ENCODE assay signal across 21 cellular contexts in the genomic region with DNA sequence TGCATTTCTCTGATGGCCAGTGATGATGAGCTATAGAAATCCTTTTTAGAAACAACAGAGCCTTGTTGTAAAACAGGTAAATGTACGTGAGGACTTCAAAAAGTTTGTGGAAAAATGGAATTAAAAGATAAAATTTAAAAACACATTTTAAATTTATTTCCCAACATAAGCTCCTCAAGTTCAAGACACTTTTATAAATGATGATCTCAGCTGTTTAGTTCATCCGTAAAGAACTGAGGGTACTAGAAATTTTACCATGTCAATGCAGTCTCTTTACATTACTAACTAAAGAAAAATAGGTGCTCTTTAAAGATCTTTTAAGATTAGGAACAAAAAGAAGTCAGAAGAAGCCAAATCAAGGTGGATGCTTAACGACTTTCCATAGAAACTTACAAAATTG. TPM values are rescaled to one million over a fixed set of nuclear protein-coding genes. Genes with fewer than 3 reads are reported as not detected.
A peak's percentile ranks its signal among the peaks of the same experiment; 100 is the strongest.
DNase-seq lines count a peak whose midpoint lies in the region; ATAC-seq, FAIRE-seq and TF ChIP-seq lines count a peak whose summit lies in the region.
"Had no signal": no experiment of that assay in that cellular context is flagged by ENCODE, and none has a peak within 500 bp of the region (broad histone marks: within the 10 kb centered on the region; RNA-seq: fewer than 3 reads in every experiment).

No MANE protein-coding gene starts in this region.

- no peaks in the 10 kb centered on the region for H3K4me1 ChIP-seq in A549

- ATAC-seq in A549 = no peak
- no peak for ATAC-seq in WTC11
- no peak for ATAC-seq in GM18519 (IDR thresholded peaks at IDR 0.05; ENCODE audit: low FRiP score, unreplicated experiment)
- ATAC-seq: CD8-positive, alpha-beta T cell had no signal

- H3K4me1 Mint-ChIP-seq in WTC11 (peaks cover 3% of the 10 kb centered on the region), endothelial cell (ENCODE audit: unreplicated experiment) (peaks cover 2% of the 10 kb centered on the region)

- H3K27me3 Mint-ChIP-seq in WTC11 (ENCODE audit: low read depth) (no peaks in the 10 kb centered on the region), endothelial cell (ENCODE audit: unreplicated experiment) (peaks cover 4% of the 10 kb centered on the region)
- H3K27me3 Mint-ChIP-seq: B cell; CD4-positive, alpha-beta T cell had no signal

- peak overlapping the region; percentile 22; the same call in 1 of the 2 replicates for H3K27ac Mint-ChIP-seq in WTC11
- H3K27ac Mint-ChIP-seq in endothelial cell (ENCODE audit: unreplicated experiment) = no peak overlapping the region
- H3K27ac Mint-ChIP-seq: B cell; CD4-positive, alpha-beta T cell; CD8-positive, alpha-beta T cell had no signal

- CTCF ChIA-PET in A549 (lab: Yijun Ruan, JAX) (interaction anchor here (0.9 to 1.3 kb wide), 2 partner anchors 11 to 18 kb away, joined by 3 to 5 read pairs; no protein-coding TSS in a partner anchor), WTC11 (lab: Charles Lee) (no interaction called here)

- TF ChIP-seq POLR2A in A549 (IDR thresholded peaks at IDR 0.05; ENCODE audit: low read length) = no peak

- TF ChIP-seq EP300 in A549 (IDR thresholded peaks at IDR 0.05) = no peak

- H3K4me3 ChIP-seq in A549 = no peak overlapping the region
- H3K4me3 ChIP-seq: BLaER1 treated with 17β-estradiol and CSF1 and Interleukin-3, amounts not matched to agents 10 nM and 100 nM had no signal

- H3K27ac ChIP-seq in A549 = no peak overlapping the region
- H3K27ac ChIP-seq: BLaER1 treated with 17β-estradiol and CSF1 and Interleukin-3, amounts not matched to agents 10 nM and 100 nM; C4-2B had no signal

- H3K9me3 ChIP-seq in A549 = no peaks in the 10 kb centered on the region

- H3K9me3 Mint-ChIP-seq in WTC11 = no peaks in the 10 kb centered on the region
- H3K9me3 Mint-ChIP-seq in endothelial cell (ENCODE audit: unreplicated experiment) = no peaks in the 10 kb centered on the region
- H3K9me3 Mint-ChIP-seq: CD4-positive, alpha-beta T cell; CD8-positive, alpha-beta T cell had no signal

- DNase-seq in A549 (ENCODE audit: low read depth in 1 of 2, low spot score in 1 of 2) (no peak), WTC11 (ENCODE audit: low spot score) (no peak), endothelial cell (ENCODE audit: low spot score) (no peak), ureter (ENCODE audit: low spot score) (no peak), NCI-H69 (lab: John Stamatoyannopoulos, UW) (no peak)
- DNase-seq: 8988T; AML-193; Caco-2; Calu3; CD4-positive, alpha-beta T cell; CD8-positive, alpha-beta T cell; DMS79 treated with DMSO at 0.1 percent for 48 hours; GDM1 had no signal

- POLR2A ChIA-PET in A549 (lab: Yijun Ruan, JAX) (no interaction called here), WTC11 (lab: Charles Lee) (no interaction called here)

- 92% methylated on average over 3 of the region's 3 CpGs for WGBS in A549 (ENCODE audit: missing lambda C conversion rate)

- no peak for FAIRE-seq in A549 (lab: Jason Lieb, UNC)
- FAIRE-seq in G401.6 (lab: Jason Lieb, UNC) = peak; percentile 3
- FAIRE-seq: A204.1, D721Med, GM12891 had no signal

- H3K36me3 Mint-ChIP-seq in WTC11 = peaks cover 77% of the 10 kb centered on the region
- peaks cover 18% of the 10 kb centered on the region for H3K36me3 Mint-ChIP-seq in endothelial cell (ENCODE audit: low read depth, unreplicated experiment)

- no peak for TF ChIP-seq CTCF in A549 (IDR thresholded peaks at IDR 0.05)
- TF ChIP-seq CTCF in WTC11 (IDR thresholded peaks at IDR 0.05) = no peak
- TF ChIP-seq CTCF in endothelial cell (IDR thresholded peaks at IDR 0.05; ENCODE audit: unreplicated experiment) = no peak

- no peak for TF ChIP-seq RAD21 in A549 (conservative IDR thresholded peaks at IDR 0.05 in 1 of 2, IDR thresholded peaks at IDR 0.05 in 1 of 2)

- H3K4me3 Mint-ChIP-seq in WTC11 (no peak overlapping the region), endothelial cell (ENCODE audit: unreplicated experiment) (peak overlapping the region; percentile 16)
- H3K4me3 Mint-ChIP-seq: B cell; CD4-positive, alpha-beta T cell; CD8-positive, alpha-beta T cell had no signal

- no peak overlapping the region for H3K4me2 ChIP-seq in A549
- H3K4me2 ChIP-seq: BLaER1 treated with 17β-estradiol and CSF1 and Interleukin-3, amounts not matched to agents 10 nM and 100 nM had no signal

TF ChIP-seq in A549, 52 proteins besides CTCF, POLR2A, EP300 and RAD21:
- TF ChIP-seq NFE2L2 (conservative IDR thresholded peaks at IDR 0.05; ENCODE audit: low read length) = no peak
- peak; percentile 61 for TF ChIP-seq MAFK (IDR thresholded peaks at IDR 0.05; ENCODE audit: partially characterized antibody)
TF ChIP-seq in A549: peak in this region for 1.

TF ChIP-seq in WTC11, 78 proteins besides CTCF, POLR2A, EP300 and RAD21 (continues in another document):
- TF ChIP-seq, protein P1, sequence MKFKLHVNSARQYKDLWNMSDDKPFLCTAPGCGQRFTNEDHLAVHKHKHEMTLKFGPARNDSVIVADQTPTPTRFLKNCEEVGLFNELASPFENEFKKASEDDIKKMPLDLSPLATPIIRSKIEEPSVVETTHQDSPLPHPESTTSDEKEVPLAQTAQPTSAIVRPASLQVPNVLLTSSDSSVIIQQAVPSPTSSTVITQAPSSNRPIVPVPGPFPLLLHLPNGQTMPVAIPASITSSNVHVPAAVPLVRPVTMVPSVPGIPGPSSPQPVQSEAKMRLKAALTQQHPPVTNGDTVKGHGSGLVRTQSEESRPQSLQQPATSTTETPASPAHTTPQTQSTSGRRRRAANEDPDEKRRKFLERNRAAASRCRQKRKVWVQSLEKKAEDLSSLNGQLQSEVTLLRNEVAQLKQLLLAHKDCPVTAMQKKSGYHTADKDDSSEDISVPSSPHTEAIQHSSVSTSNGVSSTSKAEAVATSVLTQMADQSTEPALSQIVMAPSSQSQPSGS (CRISPR knock-in tag; IDR thresholded peaks at IDR 0.05; ENCODE audit: borderline replicate concordance, low read depth) = no peak
- TF ChIP-seq, protein P2, sequence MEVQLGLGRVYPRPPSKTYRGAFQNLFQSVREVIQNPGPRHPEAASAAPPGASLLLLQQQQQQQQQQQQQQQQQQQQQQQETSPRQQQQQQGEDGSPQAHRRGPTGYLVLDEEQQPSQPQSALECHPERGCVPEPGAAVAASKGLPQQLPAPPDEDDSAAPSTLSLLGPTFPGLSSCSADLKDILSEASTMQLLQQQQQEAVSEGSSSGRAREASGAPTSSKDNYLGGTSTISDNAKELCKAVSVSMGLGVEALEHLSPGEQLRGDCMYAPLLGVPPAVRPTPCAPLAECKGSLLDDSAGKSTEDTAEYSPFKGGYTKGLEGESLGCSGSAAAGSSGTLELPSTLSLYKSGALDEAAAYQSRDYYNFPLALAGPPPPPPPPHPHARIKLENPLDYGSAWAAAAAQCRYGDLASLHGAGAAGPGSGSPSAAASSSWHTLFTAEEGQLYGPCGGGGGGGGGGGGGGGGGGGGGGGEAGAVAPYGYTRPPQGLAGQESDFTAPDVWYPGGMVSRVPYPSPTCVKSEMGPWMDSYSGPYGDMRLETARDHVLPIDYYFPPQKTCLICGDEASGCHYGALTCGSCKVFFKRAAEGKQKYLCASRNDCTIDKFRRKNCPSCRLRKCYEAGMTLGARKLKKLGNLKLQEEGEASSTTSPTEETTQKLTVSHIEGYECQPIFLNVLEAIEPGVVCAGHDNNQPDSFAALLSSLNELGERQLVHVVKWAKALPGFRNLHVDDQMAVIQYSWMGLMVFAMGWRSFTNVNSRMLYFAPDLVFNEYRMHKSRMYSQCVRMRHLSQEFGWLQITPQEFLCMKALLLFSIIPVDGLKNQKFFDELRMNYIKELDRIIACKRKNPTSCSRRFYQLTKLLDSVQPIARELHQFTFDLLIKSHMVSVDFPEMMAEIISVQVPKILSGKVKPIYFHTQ (CRISPR knock-in tag; IDR thresholded peaks at IDR 0.05) = no peak
- TF ChIP-seq E2F1 (CRISPR knock-in tag; IDR thresholded peaks at IDR 0.05) = no peak
- TF ChIP-seq ZMAT4 (CRISPR knock-in tag; IDR thresholded peaks at IDR 0.05) = no peak
- TF ChIP-seq, protein P3, sequence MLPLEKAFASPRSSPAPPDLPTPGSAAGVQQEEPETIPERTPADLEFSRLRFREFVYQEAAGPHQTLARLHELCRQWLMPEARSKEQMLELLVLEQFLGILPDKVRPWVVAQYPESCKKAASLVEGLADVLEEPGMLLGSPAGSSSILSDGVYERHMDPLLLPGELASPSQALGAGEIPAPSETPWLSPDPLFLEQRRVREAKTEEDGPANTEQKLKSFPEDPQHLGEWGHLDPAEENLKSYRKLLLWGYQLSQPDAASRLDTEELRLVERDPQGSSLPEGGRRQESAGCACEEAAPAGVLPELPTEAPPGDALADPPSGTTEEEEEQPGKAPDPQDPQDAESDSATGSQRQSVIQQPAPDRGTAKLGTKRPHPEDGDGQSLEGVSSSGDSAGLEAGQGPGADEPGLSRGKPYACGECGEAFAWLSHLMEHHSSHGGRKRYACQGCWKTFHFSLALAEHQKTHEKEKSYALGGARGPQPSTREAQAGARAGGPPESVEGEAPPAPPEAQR (CRISPR knock-in tag; IDR thresholded peaks at IDR 0.05) = no peak
- TF ChIP-seq SP1 (CRISPR knock-in tag; conservative IDR thresholded peaks at IDR 0.05) = no peak

RNA-seq across cellular contexts. Expression of gene MSH2, which starts 52.5 kb away (rescaled TPM):
- polyA plus RNA-seq in A549 (2011; rRNA removed) (46.2 and 59.0 TPM in 2 replicates), A549 (2017; fragmentation: RNase III; extraction: RNeasy Plus Mini Kit Qiagen cat#74134 plus additional on column Dnase treatment) (49.7 to 55.2 TPM (median 52.8 TPM) in 3 replicates)
- 20.1 and 21.3 TPM in 2 replicates for polyA plus RNA-seq in A549 (2012; cell fraction: cytosol; rRNA removed)
- polyA plus RNA-seq in A549 (2012; cell fraction: nucleus; rRNA removed) = 11.6 and 14.8 TPM in 2 replicates
- polyA minus RNA-seq in A549 (2011; rRNA and poly(A)+ RNA removed) = 17.1 and 20.8 TPM in 2 replicates
- total RNA-seq in WTC11 (2021) (207 to 244 TPM (median 209 TPM) in 3 replicates), endothelial cell (ENCODE audit: unreplicated experiment) (56.5 TPM), ureter (18.6 TPM)
